In genomic region chr20:23626040-23626620, GRCh38 we compare ENCODE assay signal across 20 cellular contexts. TPM values are rescaled to one million over a fixed set of nuclear protein-coding genes. Genes with fewer than 3 reads are reported as not detected.
DNase-seq lines count a peak whose midpoint lies in the region; ATAC-seq and TF ChIP-seq lines count a peak whose summit lies in the region.
"Had no signal": no experiment of that assay in that cellular context is flagged by ENCODE, and none has a peak within 500 bp of the region (broad histone marks: within the 10 kb centered on the region; RNA-seq: fewer than 3 reads in every experiment).

No MANE protein-coding gene starts in this region.

- H3F3A ChIP-seq in GM23248 (ENCODE audit: insufficient read depth), result peaks cover 25% of the 10 kb centered on the region

- H3K36me3 ChIP-seq in GM23248 (ENCODE audit: low read depth) (no peaks in the 10 kb centered on the region), sigmoid colon (no peaks in the 10 kb centered on the region)
- H3K36me3 ChIP-seq: ascending aorta had no signal

- DNase-seq in GM23248 (peak; percentile 61), RPMI7951 (ENCODE audit: low read depth) (peak; percentile 48), fibroblast of gingiva (ENCODE audit: low read depth) (peak; percentile 60), sigmoid colon (no peak), kidney tubule cell (ENCODE audit: low spot score) (no peak), pons (ENCODE audit: low spot score) (no peak)
- DNase-seq: activated CD4-positive, alpha-beta T cell treated with anti-CD3 and anti-CD28 coated beads, Interleukin-2, amount 50 U/mL, for 48 hours; H9; Karpas-422; naive B cell; NCI-H2029; NCI-H748 treated with DMSO at 0.1 percent for 48 hours; Right ventricle myocardium superior; stimulated activated CD4-positive, alpha-beta T cell treated with anti-CD3 and anti-CD28 coated beads, Interleukin-2, amount 100 ng/mL, for 48 hours; T1000 had no signal

- H3K9me3 ChIP-seq in GM23248 (ENCODE audit: low read depth) (no peaks in the 10 kb centered on the region), sigmoid colon (no peaks in the 10 kb centered on the region)
- H3K9me3 ChIP-seq: ascending aorta had no signal

- in situ Hi-C loops in GM23248 (cut with MboI), result no loop called here

- H3K79me2 ChIP-seq in GM23248 (ENCODE audit: insufficient read depth), result no peaks in the 10 kb centered on the region

- no peak for TF ChIP-seq CTCF in sigmoid colon (IDR thresholded peaks at IDR 0.05)

- no peak for ATAC-seq in HG02970 (IDR thresholded peaks at IDR 0.05; ENCODE audit: low FRiP score, unreplicated experiment)

- H3K27me3 ChIP-seq in GM23248 (replicated peaks; ENCODE audit: insufficient read depth), result no peaks in the 10 kb centered on the region
- H3K27me3 ChIP-seq in sigmoid colon, result no peaks in the 10 kb centered on the region
- H3K27me3 ChIP-seq: ascending aorta had no signal

- WGBS in GM23248 (ENCODE audit: low coverage in 1 of 2, low lambda C conversion rate in 2 of 2, missing lambda C conversion rate in 2 of 2), 2 experiments, result 50 to 51% methylated on average over 4 of the region's 4 CpGs
- WGBS in sigmoid colon, 2 donors, result 60 to 72% methylated on average over 4 of the region's 4 CpGs

- TF ChIP-seq POLR2A in sigmoid colon (IDR thresholded peaks at IDR 0.05), result no peak

- H3K9ac ChIP-seq in GM23248, result no peak overlapping the region

- peaks cover 20% of the 10 kb centered on the region; the same call in 1 of the 2 replicates for H3K4me1 ChIP-seq in GM23248 (ENCODE audit: insufficient read depth)
- H3K4me1 ChIP-seq in sigmoid colon, result peaks cover 0 to 59% (median 39%) of the 10 kb centered on the region in 4 donors

- no peaks in the 10 kb centered on the region for H3K9me2 ChIP-seq in GM23248 (ENCODE audit: insufficient read depth)

- no peaks in the 10 kb centered on the region for H4K20me1 ChIP-seq in GM23248 (ENCODE audit: insufficient read depth)

- no peak overlapping the region for H3K4me2 ChIP-seq in GM23248 (ENCODE audit: unreplicated experiment)

- no peak for TF ChIP-seq EP300 in sigmoid colon (IDR thresholded peaks at IDR 0.05)

- H3K27ac ChIP-seq in GM23248 (no peak overlapping the region), sigmoid colon (peak overlapping the region in 3 of 4 donors; percentile 0 to 91 (median 25))
- H3K27ac ChIP-seq: ascending aorta, HL-60 had no signal

- no peak overlapping the region for H2AFZ ChIP-seq in GM23248

- H3K4me3 ChIP-seq in GM23248 (no peak overlapping the region), sigmoid colon (no peak overlapping the region)
- H3K4me3 ChIP-seq: ascending aorta had no signal

- intact Hi-C loops in sigmoid colon (cut with DNase I), result no loop called here

RNA-seq across cellular contexts. Expression of gene CST3, which starts 11.6 kb away (rescaled TPM):
- 396 and 478 TPM in 2 replicates for total RNA-seq in GM23248 (2014; rRNA removed; shearing (Covaris generic))
- polyA plus RNA-seq in GM23248 (2016; fragmentation: Nextera tagmentation; extraction: Ambion mirVana) (782 and 784 TPM in 2 replicates), sigmoid colon (100 to 1,000 TPM; 344 to 429 (median 409) TPM)
- 515 and 755 TPM in 2 replicates for total RNA-seq in RPMI7951 (2014; rRNA removed; shearing (Covaris generic))
- total RNA-seq in sigmoid colon, result 1,000 to 10,000 TPM in 3 of 4 donors, 100 to 1,000 TPM in 1; 693 to 1,250 (median 1,143) TPM

RNA-seq across cellular contexts. Expression of gene CST9, which starts 20.4 kb away (rescaled TPM):
- total RNA-seq in GM23248 (2014; rRNA removed; shearing (Covaris generic)), result not detected in 2 replicates
- polyA plus RNA-seq in GM23248 (2016; fragmentation: Nextera tagmentation; extraction: Ambion mirVana) (not detected in 2 replicates), sigmoid colon (not detected)
- not detected in 2 replicates for total RNA-seq in RPMI7951 (2014; rRNA removed; shearing (Covaris generic))
- not detected for total RNA-seq in sigmoid colon
- total RNA-seq: ascending aorta, glomerular endothelial cell, H9, pulmonary artery endothelial cell, Right ventricle myocardium superior had no signal

RNA-seq across cellular contexts. Expression of gene CST9L, which starts 57.8 kb away (rescaled TPM):
- total RNA-seq in GM23248 (2014; rRNA removed; shearing (Covaris generic)), result not detected in 2 replicates
- polyA plus RNA-seq in GM23248 (2016; fragmentation: Nextera tagmentation; extraction: Ambion mirVana), result not detected in 2 replicates
- total RNA-seq in RPMI7951 (2014; rRNA removed; shearing (Covaris generic)), result not detected in 2 replicates
- total RNA-seq in sigmoid colon, result not detected
- polyA plus RNA-seq in sigmoid colon, result not detected
- total RNA-seq: ascending aorta, glomerular endothelial cell, H9, pulmonary artery endothelial cell, Right ventricle myocardium superior had no signal

Comparison
In these comparisons a context has a peak if more than half of its experiments do, and no peak if none do; other contexts are left out.
1. DNase-seq: peak in GM23248 (single experiment), RPMI7951 (single experiment) and fibroblast of gingiva (single experiment); none in sigmoid colon (single experiment), kidney tubule cell (single experiment) and pons (single experiment).